16 cellular contexts compared by ENCODE assay signal in genomic region chr11:110160016-110160415, GRCh38.
DNase-seq lines count a peak whose midpoint lies in the region; ATAC-seq and TF ChIP-seq lines count a peak whose summit lies in the region.
"Had no signal": no experiment of that assay in that cellular context is flagged by ENCODE, and none has a peak within 500 bp of the region (broad histone marks: within the 10 kb centered on the region; RNA-seq: fewer than 3 reads in every experiment).

No MANE protein-coding gene starts in this region.

- H3K27ac ChIP-seq in spleen: no peak overlapping the region
- H3K27ac ChIP-seq: BLaER1 treated with 17β-estradiol and CSF1 and Interleukin-3, amounts not matched to agents 10 nM and 100 nM; KMS-11; Peyer's patch had no signal

- no peak overlapping the region for H3K4me3 ChIP-seq in astrocyte of the spinal cord (ENCODE audit: low read depth, low read length)
- H3K4me3 ChIP-seq in foreskin fibroblast (ENCODE audit: low read depth in 1 of 2, low read length in 2 of 2): no peak overlapping the region
- H3K4me3 ChIP-seq in HAP-1: no peak overlapping the region
- H3K4me3 ChIP-seq in spleen: no peak overlapping the region
- H3K4me3 ChIP-seq: BLaER1 treated with 17β-estradiol and CSF1 and Interleukin-3, amounts not matched to agents 10 nM and 100 nM; MG63; Peyer's patch had no signal

- H3K4me1 ChIP-seq in HAP-1 (no peaks in the 10 kb centered on the region), spleen (no peaks in the 10 kb centered on the region)
- H3K4me1 ChIP-seq: Peyer's patch had no signal

- peaks cover 5% of the 10 kb centered on the region; the same call in 1 of the 2 replicates for H3K4me1 Mint-ChIP-seq in HFFc6 (ENCODE audit: low read depth)
- H3K4me1 Mint-ChIP-seq in progenitor cell of endocrine pancreas (ENCODE audit: low read depth): peaks cover 8% of the 10 kb centered on the region

- no peak overlapping the region for H3K4me3 Mint-ChIP-seq in HFFc6
- H3K4me3 Mint-ChIP-seq in progenitor cell of endocrine pancreas (ENCODE audit: low read depth): no peak overlapping the region

- no peak overlapping the region for H3K27ac Mint-ChIP-seq in HFFc6
- H3K27ac Mint-ChIP-seq in progenitor cell of endocrine pancreas: no peak overlapping the region

- in situ Hi-C loops in astrocyte of the spinal cord (cut with HindIII; ENCODE audit: low sequenced_read_pairs) (no loop called here), HAP-1 (cut with MboI; ENCODE audit: low sequenced_read_pairs) (no loop called here)

- TF ChIP-seq POLR2A in spleen (IDR thresholded peaks at IDR 0.05): no peak

- TF ChIP-seq CTCF in HFFc6 (IDR thresholded peaks at IDR 0.05) (no peak), astrocyte of the spinal cord (IDR thresholded peaks at IDR 0.05; ENCODE audit: low read depth, low read length) (no peak), foreskin fibroblast (IDR thresholded peaks at IDR 0.05; ENCODE audit: low read depth, low read length) (no peak), spleen (IDR thresholded peaks at IDR 0.05 in 8 of 11, conservative IDR thresholded peaks at IDR 0.05 in 3 of 11) (no peak), progenitor cell of endocrine pancreas (IDR thresholded peaks at IDR 0.05; ENCODE audit: unreplicated experiment) (no peak)

- H3K36me3 Mint-ChIP-seq in HFFc6 (ENCODE audit: low read depth) (peaks cover 16% of the 10 kb centered on the region), progenitor cell of endocrine pancreas (ENCODE audit: insufficient read depth) (peaks cover 13% of the 10 kb centered on the region)

- WGBS in spleen, 5 donors: 83 to 93% (median 90%) methylated on average over 3 of the region's 3 CpGs

- no peak for ATAC-seq in GM18520 (IDR thresholded peaks at IDR 0.05; ENCODE audit: unreplicated experiment)

- no peaks in the 10 kb centered on the region for H3K9me3 ChIP-seq in HAP-1
- no peaks in the 10 kb centered on the region for H3K9me3 ChIP-seq in spleen
- H3K9me3 ChIP-seq: BLaER1 treated with 17β-estradiol and CSF1 and Interleukin-3, amounts not matched to agents 10 nM and 100 nM; MG63; Peyer's patch had no signal

- intact Hi-C loops in spleen (cut with DNase I; ENCODE audit: low total_unique reads): no loop called here

- DNase-seq in HFFc6: peak; percentile 7
- DNase-seq in astrocyte of the spinal cord (ENCODE audit: low read depth, low spot score): peak; percentile 57
- peak; percentile 36 to 53 for DNase-seq in foreskin fibroblast
- no peak for DNase-seq in HAP-1 (ENCODE audit: low spot score in 2 of 2)
- DNase-seq in spleen: no peak
- DNase-seq in progenitor cell of endocrine pancreas (ENCODE audit: low spot score, unreplicated experiment): no peak
- DNase-seq: MG63, NCI-H1105, NCI-H187, NCI-H2171, NCI-H774, Peyer's patch, SHP77 treated with DMSO at 0.1 percent for 48 hours had no signal

- H3K27me3 ChIP-seq in HAP-1 (ENCODE audit: low read depth) (no peaks in the 10 kb centered on the region), spleen (replicated peaks in 1 of 7) (no peaks in the 10 kb centered on the region)
- H3K27me3 ChIP-seq: BLaER1 treated with 17β-estradiol and CSF1 and Interleukin-3, amounts not matched to agents 10 nM and 100 nM; MG63; Peyer's patch had no signal

- H3K9me3 Mint-ChIP-seq in HFFc6: no peaks in the 10 kb centered on the region
- H3K9me3 Mint-ChIP-seq in progenitor cell of endocrine pancreas (ENCODE audit: low read depth): no peaks in the 10 kb centered on the region

- H3K36me3 ChIP-seq in HAP-1 (replicated peaks) (peaks cover 4% of the 10 kb centered on the region), spleen (peaks cover 0 to 32% (median 3%) of the 10 kb centered on the region in 6 donors)

- H3K27me3 Mint-ChIP-seq in HFFc6 (ENCODE audit: insufficient read depth): no peaks in the 10 kb centered on the region
- no peaks in the 10 kb centered on the region for H3K27me3 Mint-ChIP-seq in progenitor cell of endocrine pancreas

Comparison
In these comparisons a context has a peak if more than half of its experiments do, and no peak if none do; other contexts are left out.
1. DNase-seq: peak in HFFc6 (single experiment), astrocyte of the spinal cord (single experiment) and foreskin fibroblast (2 of 2); none in HAP-1 (0 of 2), spleen (single experiment) and progenitor cell of endocrine pancreas (single experiment).